Comparison of ENCODE assay signal across 10 cellular contexts in the genomic region with DNA sequence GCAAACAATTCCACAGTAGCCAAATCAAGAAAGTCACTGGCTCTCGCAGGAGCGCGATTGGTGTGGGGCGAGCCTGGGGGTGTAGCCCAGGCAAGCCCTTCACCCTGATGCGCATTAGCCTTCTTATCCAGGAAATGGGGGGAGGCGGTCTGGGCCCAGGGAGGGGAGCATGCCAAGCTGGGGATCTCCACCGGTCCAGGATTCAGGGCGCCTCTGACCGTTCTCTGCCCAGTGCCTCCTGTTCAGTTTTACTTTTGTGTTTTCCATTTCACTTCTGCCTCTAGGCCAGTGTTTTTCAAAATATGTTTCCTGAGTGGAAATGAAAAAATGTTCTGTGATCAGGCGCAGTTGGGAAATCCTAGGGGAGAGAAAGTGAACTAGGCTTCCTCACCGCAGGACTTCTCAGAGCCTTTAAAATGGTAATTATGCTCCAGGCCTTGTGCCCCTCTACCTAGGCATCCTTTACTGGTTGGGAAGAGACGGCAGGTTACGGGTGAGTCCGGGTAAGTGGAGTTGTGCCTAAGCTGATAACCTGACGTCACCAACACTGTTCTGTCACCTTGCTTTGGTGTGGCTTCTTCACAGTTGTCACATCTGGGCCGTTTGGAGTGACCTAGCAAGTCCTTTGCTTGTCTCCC. TPM values are rescaled to one million over a fixed set of nuclear protein-coding genes. Genes with fewer than 3 reads are reported as not detected.
DNase-seq lines count a peak whose midpoint lies in the region; ATAC-seq and TF ChIP-seq lines count a peak whose summit lies in the region.
"Had no signal": no experiment of that assay in that cellular context is flagged by ENCODE, and none has a peak within 500 bp of the region (broad histone marks: within the 10 kb centered on the region; RNA-seq: fewer than 3 reads in every experiment).

No MANE protein-coding gene starts in this region.

- no peak for TF ChIP-seq RAD21 in liver (IDR thresholded peaks at IDR 0.05)

- no peaks in the 10 kb centered on the region for H3K36me3 ChIP-seq in liver (ENCODE audit: control insufficient read depth in 4 of 4, insufficient read depth in 3 of 4, low read depth in 1 of 4, low read length in 3 of 4)

- peak overlapping the region; percentile 84 for H3K27ac Mint-ChIP-seq in activated naive CD8-positive, alpha-beta T cell treated with anti-CD3 and anti-CD28 coated beads for 36 hours
- peak overlapping the region; percentile 54 to 65 for H3K27ac Mint-ChIP-seq in stimulated activated naive CD8-positive, alpha-beta T cell treated with anti-CD3 and anti-CD28 coated beads, Interleukin-15, amount 100 ng/mL, for 72 hours

- H3K27ac ChIP-seq in liver (ENCODE audit: low read depth in 1 of 2, low read length in 2 of 2), result peak overlapping the region; percentile 52 to 77

- H3K4me3 Mint-ChIP-seq in activated naive CD8-positive, alpha-beta T cell treated with anti-CD3 and anti-CD28 coated beads for 36 hours, result peak overlapping the region; percentile 71
- H3K4me3 Mint-ChIP-seq in stimulated activated naive CD8-positive, alpha-beta T cell treated with anti-CD3 and anti-CD28 coated beads, Interleukin-15, amount 100 ng/mL, for 72 hours, result peak overlapping the region; percentile 56 to 60

- peak; percentile 8 for DNase-seq in activated CD4-positive, alpha-beta T cell treated with anti-CD3 and anti-CD28 coated beads for 48 hours
- no peak for DNase-seq in activated CD4-positive, alpha-beta T cell treated with anti-CD3 and anti-CD28 coated beads for 4 hours
- no peak for DNase-seq in activated naive CD8-positive, alpha-beta T cell treated with anti-CD3 and anti-CD28 coated beads for 36 hours
- DNase-seq in stimulated activated naive CD8-positive, alpha-beta T cell treated with anti-CD3 and anti-CD28 coated beads, Interleukin-15, amount 100 ng/mL, for 72 hours, result no peak
- no peak for DNase-seq in SHP77 treated with DMSO at 0.1 percent for 48 hours (lab: John Stamatoyannopoulos, UW)
- DNase-seq: NCI-H1092 treated with DMSO at 0.1 percent for 48 hours, NCI-H510A treated with DMSO at 0.1 percent for 48 hours had no signal

- ATAC-seq in stimulated activated naive CD8-positive, alpha-beta T cell treated with anti-CD3 and anti-CD28 coated beads, Interleukin-15, amount 100 ng/mL, for 72 hours, result peak; percentile 46
- ATAC-seq in GM21515 (IDR thresholded peaks at IDR 0.05; ENCODE audit: unreplicated experiment) (no peak), GM18520 (IDR thresholded peaks at IDR 0.05; ENCODE audit: unreplicated experiment) (no peak)

- no peaks in the 10 kb centered on the region for H3K36me3 Mint-ChIP-seq in activated naive CD8-positive, alpha-beta T cell treated with anti-CD3 and anti-CD28 coated beads for 36 hours

- no peaks in the 10 kb centered on the region for H3K9me3 ChIP-seq in liver (ENCODE audit: control insufficient read depth in 4 of 4, low read length in 3 of 4)

- peaks cover 39 to 79% (median 70%) of the 10 kb centered on the region in 4 donors for H3K4me1 ChIP-seq in liver (ENCODE audit: control insufficient read depth in 4 of 4, insufficient read depth in 4 of 4, low read length in 3 of 4)

- no peak for TF ChIP-seq CTCF in liver (IDR thresholded peaks at IDR 0.05; ENCODE audit: low read depth, low read length, missing input control)

- H3K9ac ChIP-seq in liver (ENCODE audit: low read depth in 1 of 2, low read length in 2 of 2), result no peak overlapping the region

- WGBS in liver, result 60% methylated on average over 16 of the region's 16 CpGs

- H3K27me3 Mint-ChIP-seq in activated naive CD8-positive, alpha-beta T cell treated with anti-CD3 and anti-CD28 coated beads for 36 hours, result no peaks in the 10 kb centered on the region
- peaks cover 8% of the 10 kb centered on the region for H3K27me3 Mint-ChIP-seq in stimulated activated naive CD8-positive, alpha-beta T cell treated with anti-CD3 and anti-CD28 coated beads, Interleukin-15, amount 100 ng/mL, for 72 hours

- no peaks in the 10 kb centered on the region for H3K27me3 ChIP-seq in liver (ENCODE audit: control insufficient read depth in 4 of 4, insufficient read depth in 4 of 4, low read length in 3 of 4)

- peaks cover 66% of the 10 kb centered on the region for H3K4me1 Mint-ChIP-seq in activated naive CD8-positive, alpha-beta T cell treated with anti-CD3 and anti-CD28 coated beads for 36 hours
- peaks cover 72% of the 10 kb centered on the region for H3K4me1 Mint-ChIP-seq in stimulated activated naive CD8-positive, alpha-beta T cell treated with anti-CD3 and anti-CD28 coated beads, Interleukin-15, amount 100 ng/mL, for 72 hours

- H3K9me3 Mint-ChIP-seq in activated naive CD8-positive, alpha-beta T cell treated with anti-CD3 and anti-CD28 coated beads for 36 hours, result no peaks in the 10 kb centered on the region
- no peaks in the 10 kb centered on the region for H3K9me3 Mint-ChIP-seq in stimulated activated naive CD8-positive, alpha-beta T cell treated with anti-CD3 and anti-CD28 coated beads, Interleukin-15, amount 100 ng/mL, for 72 hours

- H3K4me3 ChIP-seq in liver (ENCODE audit: low read depth in 1 of 3, low read length in 3 of 3), result no peak overlapping the region

TF ChIP-seq in liver, 16 proteins besides CTCF, POLR2A, EP300 and RAD21:
- TF ChIP-seq, protein P1, sequence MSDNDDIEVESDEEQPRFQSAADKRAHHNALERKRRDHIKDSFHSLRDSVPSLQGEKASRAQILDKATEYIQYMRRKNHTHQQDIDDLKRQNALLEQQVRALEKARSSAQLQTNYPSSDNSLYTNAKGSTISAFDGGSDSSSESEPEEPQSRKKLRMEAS (IDR thresholded peaks at IDR 0.05), result no peak
- no peak for TF ChIP-seq EGR1 (IDR thresholded peaks at IDR 0.05; ENCODE audit: low read depth in 2 of 2)
- no peak for TF ChIP-seq RXRA (IDR thresholded peaks at IDR 0.05)
- TF ChIP-seq HNF4G (IDR thresholded peaks at IDR 0.05), result no peak
- no peak for TF ChIP-seq JUND (IDR thresholded peaks at IDR 0.05)
- TF ChIP-seq, protein P2, sequence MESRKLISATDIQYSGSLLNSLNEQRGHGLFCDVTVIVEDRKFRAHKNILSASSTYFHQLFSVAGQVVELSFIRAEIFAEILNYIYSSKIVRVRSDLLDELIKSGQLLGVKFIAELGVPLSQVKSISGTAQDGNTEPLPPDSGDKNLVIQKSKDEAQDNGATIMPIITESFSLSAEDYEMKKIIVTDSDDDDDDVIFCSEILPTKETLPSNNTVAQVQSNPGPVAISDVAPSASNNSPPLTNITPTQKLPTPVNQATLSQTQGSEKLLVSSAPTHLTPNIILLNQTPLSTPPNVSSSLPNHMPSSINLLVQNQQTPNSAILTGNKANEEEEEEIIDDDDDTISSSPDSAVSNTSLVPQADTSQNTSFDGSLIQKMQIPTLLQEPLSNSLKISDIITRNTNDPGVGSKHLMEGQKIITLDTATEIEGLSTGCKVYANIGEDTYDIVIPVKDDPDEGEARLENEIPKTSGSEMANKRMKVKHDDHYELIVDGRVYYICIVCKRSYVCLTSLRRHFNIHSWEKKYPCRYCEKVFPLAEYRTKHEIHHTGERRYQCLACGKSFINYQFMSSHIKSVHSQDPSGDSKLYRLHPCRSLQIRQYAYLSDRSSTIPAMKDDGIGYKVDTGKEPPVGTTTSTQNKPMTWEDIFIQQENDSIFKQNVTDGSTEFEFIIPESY (IDR thresholded peaks at IDR 0.05), result no peak
- TF ChIP-seq HNF4A (conservative IDR thresholded peaks at IDR 0.05), result no peak
TF ChIP-seq in liver: peak in this region for 0.

RNA-seq across cellular contexts. Expression of a gene that starts 18.4 kb away (rescaled TPM):
- total RNA-seq in activated naive CD8-positive, alpha-beta T cell treated with anti-CD3 and anti-CD28 coated beads for 36 hours, result 10 to 100 TPM; 12.7 to 15.4 TPM
- 10 to 100 TPM; 53.8 to 99.3 TPM for total RNA-seq in liver
- 10 to 100 TPM; 48.9 to 88.8 TPM for polyA plus RNA-seq in liver

RNA-seq across cellular contexts. Expression of a gene that starts 59.0 kb away (rescaled TPM):
- total RNA-seq in activated naive CD8-positive, alpha-beta T cell treated with anti-CD3 and anti-CD28 coated beads for 36 hours, result 10 to 100 TPM; 42.2 to 44.6 TPM
- 10 to 100 TPM in 1 of 2 donors, 1 to 10 TPM in 1; 7.8 to 39.8 TPM for total RNA-seq in liver
- polyA plus RNA-seq in liver, result 10 to 100 TPM; 24.2 to 50.3 TPM
